In the genomic region with DNA sequence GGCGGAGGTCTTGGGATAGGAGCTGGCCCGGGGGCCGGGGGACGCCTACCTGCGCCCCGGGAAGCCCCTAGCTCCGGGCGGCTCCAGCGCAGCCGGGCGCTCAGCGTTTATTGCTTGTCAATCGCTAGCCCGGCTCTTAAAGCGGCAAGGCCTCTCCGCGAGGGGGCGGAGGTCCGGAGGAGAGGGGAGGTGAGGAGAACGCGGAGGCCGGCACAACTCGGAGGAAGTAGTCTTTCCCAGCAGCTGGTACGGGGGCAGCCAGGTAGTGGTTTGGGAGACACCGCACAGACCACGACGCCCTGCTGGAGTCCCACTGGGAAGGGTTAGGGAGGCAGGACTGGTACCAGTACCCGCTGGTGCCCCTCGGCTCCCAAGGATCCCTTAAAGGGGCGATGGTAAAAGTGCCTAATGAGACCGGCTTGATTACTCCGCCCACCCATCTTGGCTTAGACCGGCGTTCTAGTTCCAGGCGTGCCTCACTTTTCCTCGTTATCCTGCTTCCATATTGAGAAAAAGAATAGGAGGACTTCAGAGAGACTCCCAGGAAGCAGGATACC, we compare ENCODE assay signal across 9 cellular contexts. TPM values are rescaled to one million over a fixed set of nuclear protein-coding genes. Genes with fewer than 3 reads are reported as not detected.
DNase-seq lines count a peak whose midpoint lies in the region; ATAC-seq and TF ChIP-seq lines count a peak whose summit lies in the region.
"Had no signal": no experiment of that assay in that cellular context is flagged by ENCODE, and none has a peak within 500 bp of the region (broad histone marks: within the 10 kb centered on the region; RNA-seq: fewer than 3 reads in every experiment).

A gene with protein sequence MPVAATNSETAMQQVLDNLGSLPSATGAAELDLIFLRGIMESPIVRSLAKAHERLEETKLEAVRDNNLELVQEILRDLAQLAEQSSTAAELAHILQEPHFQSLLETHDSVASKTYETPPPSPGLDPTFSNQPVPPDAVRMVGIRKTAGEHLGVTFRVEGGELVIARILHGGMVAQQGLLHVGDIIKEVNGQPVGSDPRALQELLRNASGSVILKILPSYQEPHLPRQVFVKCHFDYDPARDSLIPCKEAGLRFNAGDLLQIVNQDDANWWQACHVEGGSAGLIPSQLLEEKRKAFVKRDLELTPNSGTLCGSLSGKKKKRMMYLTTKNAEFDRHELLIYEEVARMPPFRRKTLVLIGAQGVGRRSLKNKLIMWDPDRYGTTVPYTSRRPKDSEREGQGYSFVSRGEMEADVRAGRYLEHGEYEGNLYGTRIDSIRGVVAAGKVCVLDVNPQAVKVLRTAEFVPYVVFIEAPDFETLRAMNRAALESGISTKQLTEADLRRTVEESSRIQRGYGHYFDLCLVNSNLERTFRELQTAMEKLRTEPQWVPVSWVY (minus strand): TSS at position 112 of the 557 bp plus-strand sequence. CDS start 3,076 bp downstream, outside the sequence.

- H3K36me3 Mint-ChIP-seq in activated CD8-positive, alpha-beta T cell treated with anti-CD3 and anti-CD28 coated beads for 36 hours (ENCODE audit: low read depth): no peaks in the 10 kb centered on the region

- H3K4me1 ChIP-seq in right lobe of liver: peaks cover 0 to 7% (median 0%) of the 10 kb centered on the region in 4 donors

- TF ChIP-seq POLR2A in right lobe of liver (IDR thresholded peaks at IDR 0.05): no peak

- DNase-seq in GM10248 (ENCODE audit: extremely low spot score) (peak; percentile 48), NCI-H446 treated with DMSO at 0.1 percent for 48 hours (lab: John Stamatoyannopoulos, UW) (peak; percentile 40), ecto neural progenitor cell (ENCODE audit: low spot score) (peak; percentile 95), right lobe of liver (no peak), NCI-H2107 treated with DMSO at 0.1 percent for 48 hours (lab: John Stamatoyannopoulos, UW; ENCODE audit: unreplicated experiment) (no peak)
- peak; percentile 80 for DNase-seq in activated CD8-positive, alpha-beta T cell treated with anti-CD3 and anti-CD28 coated beads for 36 hours
- DNase-seq in stimulated activated CD4-positive, alpha-beta T cell treated with anti-CD3 and anti-CD28 coated beads, Interleukin-4, amount 100 ng/mL, for 24 hours: peak; percentile 53

- peaks cover 11% of the 10 kb centered on the region for H3K27me3 Mint-ChIP-seq in activated CD8-positive, alpha-beta T cell treated with anti-CD3 and anti-CD28 coated beads for 36 hours

- WGBS in right lobe of liver (ENCODE audit: insufficient coverage, low coverage, low lambda C conversion rate, missing lambda C conversion rate): 0% methylated on average over 4 of the region's 36 CpGs

- no peak within 1 kb of the TSS for H3K27ac ChIP-seq in right lobe of liver
- H3K27ac ChIP-seq: epithelial cell of prostate had no signal

- intact Hi-C loops in activated CD8-positive, alpha-beta T cell treated with anti-CD3 and anti-CD28 coated beads for 36 hours (cut with micrococcal nuclease): no loop called here
- intact Hi-C loops in right lobe of liver (cut with DNase I): loop anchor here in 1 of 2 donors (10.0 kb wide), 1 partner anchor 87 kb away; no protein-coding TSS in a partner anchor

- H3K4me3 ChIP-seq in right lobe of liver: peak within 1 kb of the TSS; percentile 12 to 31 (median 24)

- ATAC-seq in activated CD8-positive, alpha-beta T cell treated with anti-CD3 and anti-CD28 coated beads for 36 hours: peak; percentile 64
- peak in 2 of 4 donors; percentile 38 to 41 for ATAC-seq in right lobe of liver
- ATAC-seq in HG02588 (IDR thresholded peaks at IDR 0.05; ENCODE audit: unreplicated experiment): no peak

- H3K36me3 ChIP-seq in right lobe of liver: no peaks in the 10 kb centered on the region

- POLR2A ChIA-PET in GM10248 (lab: Yijun Ruan, JAX): no interaction called here
- POLR2A ChIA-PET in activated CD8-positive, alpha-beta T cell treated with anti-CD3 and anti-CD28 coated beads for 36 hours (lab: Charles Lee): interaction anchor here (1.1 to 2.0 kb wide), 2 partner anchors 9 to 18 kb away, joined by 3 to 5 read pairs; no protein-coding TSS in a partner anchor

- H3K9me3 Mint-ChIP-seq in activated CD8-positive, alpha-beta T cell treated with anti-CD3 and anti-CD28 coated beads for 36 hours: no peaks in the 10 kb centered on the region

- TF ChIP-seq CTCF in GM10248 (IDR thresholded peaks at IDR 0.05; ENCODE audit: control extremely low read depth, extremely low read depth, low read depth, missing control alignments) (no peak), right lobe of liver (IDR thresholded peaks at IDR 0.05) (no peak)
- TF ChIP-seq CTCF in activated CD8-positive, alpha-beta T cell treated with anti-CD3 and anti-CD28 coated beads for 36 hours (IDR thresholded peaks at IDR 0.05): no peak

- CTCF ChIA-PET in GM10248 (lab: Yijun Ruan, JAX): interaction anchor here (1.6 to 6.5 kb wide), 2 partner anchors 28 to 37 kb away, joined by 4 to 41 read pairs; no protein-coding TSS in a partner anchor
- CTCF ChIA-PET in activated CD8-positive, alpha-beta T cell treated with anti-CD3 and anti-CD28 coated beads for 36 hours (lab: Charles Lee): interaction anchor here (1.3 to 4.9 kb wide), 6 partner anchors 8 to 98 kb away, joined by 4 to 48 read pairs (median 30); no protein-coding TSS in a partner anchor

- peaks cover 12% of the 10 kb centered on the region for H3K4me1 Mint-ChIP-seq in activated CD8-positive, alpha-beta T cell treated with anti-CD3 and anti-CD28 coated beads for 36 hours (ENCODE audit: low read depth)

- peak within 1 kb of the TSS; percentile 77 for H3K4me3 Mint-ChIP-seq in activated CD8-positive, alpha-beta T cell treated with anti-CD3 and anti-CD28 coated beads for 36 hours

- peak within 1 kb of the TSS; percentile 67 for H3K27ac Mint-ChIP-seq in activated CD8-positive, alpha-beta T cell treated with anti-CD3 and anti-CD28 coated beads for 36 hours

- no peaks in the 10 kb centered on the region for H3K9me3 ChIP-seq in right lobe of liver

- H3K27me3 ChIP-seq in right lobe of liver: peaks cover 10 to 14% of the 10 kb centered on the region in 2 donors

RNA-seq across cellular contexts. Expression of the gene that starts here (rescaled TPM):
- 1 to 10 TPM; 6.0 TPM for total RNA-seq in activated CD8-positive, alpha-beta T cell treated with anti-CD3 and anti-CD28 coated beads for 36 hours
- 1 to 10 TPM in 1 of 6 experiments, under 1 TPM in 2, not detected in 3; 0.13 to 1.2 (median 0.18) TPM for total RNA-seq in right lobe of liver

Comparison
In these comparisons a context has a peak if more than half of its experiments do, and no peak if none do; other contexts are left out.
1. DNase-seq: peak in GM10248 (single experiment), NCI-H446 treated with DMSO at 0.1 percent for 48 hours (single experiment), activated CD8-positive, alpha-beta T cell treated with anti-CD3 and anti-CD28 coated beads for 36 hours (single experiment), ecto neural progenitor cell (single experiment) and stimulated activated CD4-positive, alpha-beta T cell treated with anti-CD3 and anti-CD28 coated beads, Interleukin-4, amount 100 ng/mL, for 24 hours (single experiment); none in right lobe of liver (0 of 3) and NCI-H2107 treated with DMSO at 0.1 percent for 48 hours (single experiment).